ENCODE assay signal across 37 cellular contexts in the genomic region with DNA sequence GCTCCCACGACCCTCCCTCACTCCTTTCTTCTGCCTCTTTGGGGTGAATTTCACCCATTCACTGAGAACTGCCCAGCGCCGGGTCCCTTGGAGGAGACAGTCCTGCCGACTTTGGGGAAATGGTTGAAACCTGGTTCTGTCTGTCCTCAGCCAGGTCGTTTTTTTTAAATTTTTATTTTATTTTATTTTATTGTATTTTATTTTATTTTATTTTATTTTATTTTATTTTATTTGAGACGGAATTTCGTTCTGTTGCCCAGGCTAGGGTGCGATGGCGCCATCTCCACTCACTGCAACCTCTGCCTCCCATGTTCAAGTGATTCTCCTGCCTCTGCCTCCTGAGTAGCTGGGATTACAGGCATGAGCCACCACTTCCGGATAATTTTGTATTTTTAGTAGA.
"Had no signal": no experiment of that assay in that cellular context is flagged by ENCODE, and none has a peak within 500 bp of the region (broad histone marks: within the 10 kb centered on the region; RNA-seq: fewer than 3 reads in every experiment).

No MANE protein-coding gene starts in this region.

- H3K27ac Mint-ChIP-seq: activated naive CD4-positive, alpha-beta T cell treated with anti-CD3 and anti-CD28 coated beads for 36 hours; activated naive CD4-positive, alpha-beta T cell treated with anti-CD3 and anti-CD28 coated beads, Interleukin-2, amount 10 ng/mL, durations not matched to agents 7 days and 5 days; activated naive CD4-positive, alpha-beta T cell treated with anti-CD3 and anti-CD28 coated beads, Interleukin-2, amount 50 U/mL, for 24 hours; activated naive CD4-positive, alpha-beta T cell treated with anti-CD3 and anti-CD28 coated beads, Interleukin-2, amount 50 U/mL, for 72 hours; activated naive CD8-positive, alpha-beta T cell; activated naive CD8-positive, alpha-beta T cell treated with anti-CD3 and anti-CD28 coated beads for 36 hours; activated naive CD8-positive, alpha-beta T cell treated with anti-CD3 and anti-CD28 coated beads, Interleukin-2, amount 10 ng/mL, durations not matched to agents 7 days and 5 days; activated naive CD8-positive, alpha-beta T cell treated with anti-CD3 and anti-CD28 coated beads, Interleukin-2, amount 50 U/mL, for 24 hours; activated T-cell treated with anti-CD3 and anti-CD28 coated beads, Interleukin-2, amount 50 U/mL, for 24 hours; activated T-cell treated with anti-CD3 and anti-CD28 coated beads, Interleukin-2, amount 50 U/mL, for 72 hours; activated T-helper 1 cell treated with anti-CD3 and anti-CD28 coated beads, Interleukin-12 subunit alpha, Interleukin-12 subunit beta, Interleukin-2, Interleukin-4 antibody, amounts not matched to agents 30 ng/mL and 10 ng/mL and 1 ng/mL, durations not matched to agents 14 hours and 24 hours and 36 hours; activated T-helper 17 cell treated with anti-CD3 and anti-CD28 coated beads, Interleukin-2, amount 50 U/mL, for 72 hours; activated T-helper 2 cell treated with anti-CD3 and anti-CD28 coated beads, Interferon-gamma antibody, Interleukin-2, Interleukin-4, amounts not matched to agents 10 μg/mL and 5 μg/mL and 100 μg/mL, durations not matched to agents 14 hours and 24 hours and 36 hours had no signal

- H3K36me3 Mint-ChIP-seq: activated naive CD4-positive, alpha-beta T cell treated with anti-CD3 and anti-CD28 coated beads, Interleukin-2, amount 50 U/mL, for 72 hours; activated naive CD8-positive, alpha-beta T cell treated with anti-CD3 and anti-CD28 coated beads, Interleukin-2, amount 10 ng/mL, durations not matched to agents 7 days and 5 days had no signal

- H3K4me3 Mint-ChIP-seq: activated naive CD4-positive, alpha-beta T cell treated with anti-CD3 and anti-CD28 coated beads for 36 hours; activated naive CD4-positive, alpha-beta T cell treated with anti-CD3 and anti-CD28 coated beads, Interleukin-2, amount 10 ng/mL, durations not matched to agents 7 days and 5 days; activated naive CD4-positive, alpha-beta T cell treated with anti-CD3 and anti-CD28 coated beads, Interleukin-2, amount 50 U/mL, for 24 hours; activated naive CD8-positive, alpha-beta T cell; activated naive CD8-positive, alpha-beta T cell treated with anti-CD3 and anti-CD28 coated beads for 36 hours; activated naive CD8-positive, alpha-beta T cell treated with anti-CD3 and anti-CD28 coated beads, Interleukin-2, amount 10 ng/mL, durations not matched to agents 7 days and 5 days; activated naive CD8-positive, alpha-beta T cell treated with anti-CD3 and anti-CD28 coated beads, Interleukin-2, amount 50 U/mL, for 24 hours; activated T-cell treated with anti-CD3 and anti-CD28 coated beads, Interleukin-2, amount 50 U/mL, for 24 hours; activated T-cell treated with anti-CD3 and anti-CD28 coated beads, Interleukin-2, amount 50 U/mL, for 4 hours; activated T-cell treated with anti-CD3 and anti-CD28 coated beads, Interleukin-2, amount 50 U/mL, for 72 hours; activated T-helper 1 cell treated with anti-CD3 and anti-CD28 coated beads, Interleukin-12 subunit alpha, Interleukin-12 subunit beta, Interleukin-2, Interleukin-4 antibody, amounts not matched to agents 30 ng/mL and 10 ng/mL and 1 ng/mL, durations not matched to agents 14 hours and 24 hours and 36 hours; activated T-helper 17 cell treated with anti-CD3 and anti-CD28 coated beads, Interleukin-2, amount 50 U/mL, for 72 hours; brain; central memory CD8-positive, alpha-beta T cell had no signal

- H3K4me1 Mint-ChIP-seq: activated naive CD4-positive, alpha-beta T cell treated with anti-CD3 and anti-CD28 coated beads, Interleukin-2, amount 10 ng/mL, durations not matched to agents 7 days and 5 days; activated naive CD4-positive, alpha-beta T cell treated with anti-CD3 and anti-CD28 coated beads, Interleukin-2, amount 50 U/mL, for 24 hours; activated naive CD8-positive, alpha-beta T cell treated with anti-CD3 and anti-CD28 coated beads for 36 hours; activated naive CD8-positive, alpha-beta T cell treated with anti-CD3 and anti-CD28 coated beads, Interleukin-2, amount 10 ng/mL, durations not matched to agents 7 days and 5 days; activated naive CD8-positive, alpha-beta T cell treated with anti-CD3 and anti-CD28 coated beads, Interleukin-2, amount 50 U/mL, for 24 hours; activated T-helper 17 cell treated with anti-CD3 and anti-CD28 coated beads, Interleukin-2, amount 50 U/mL, for 72 hours; central memory CD8-positive, alpha-beta T cell had no signal

- DNase-seq: activated effector memory CD4-positive, alpha-beta T cell treated with anti-CD3 and anti-CD28 coated beads, Interleukin-2, amount 50 U/mL, for 16 hours; activated effector memory CD4-positive, alpha-beta T cell treated with Interleukin-2 at 50 U/mL for 16 hours; activated gamma-delta T cell; activated gamma-delta T cell treated with Interleukin-2 at 50 U/mL for 16 hours; activated naive CD4-positive, alpha-beta T cell; activated naive CD4-positive, alpha-beta T cell treated with anti-CD3 and anti-CD28 coated beads for 36 hours; activated naive CD4-positive, alpha-beta T cell treated with anti-CD3 and anti-CD28 coated beads, Interleukin-2, amount 10 ng/mL, durations not matched to agents 7 days and 5 days; activated naive CD4-positive, alpha-beta T cell treated with anti-CD3 and anti-CD28 coated beads, Interleukin-2, amount 50 U/mL, for 16 hours; activated naive CD4-positive, alpha-beta T cell treated with Interleukin-2 at 50 U/mL for 16 hours; activated naive CD8-positive, alpha-beta T cell treated with anti-CD3 and anti-CD28 coated beads for 36 hours; activated naive CD8-positive, alpha-beta T cell treated with anti-CD3 and anti-CD28 coated beads, Interleukin-2, amount 10 ng/mL, durations not matched to agents 7 days and 5 days; activated naive CD8-positive, alpha-beta T cell treated with anti-CD3 and anti-CD28 coated beads, Interleukin-2, amount 50 U/mL, for 24 hours; activated T-cell treated with anti-CD3 and anti-CD28 coated beads, Interleukin-2, amount 50 U/mL, for 1 hour; activated T-cell treated with anti-CD3 and anti-CD28 coated beads, Interleukin-2, amount 50 U/mL, for 24 hours; activated T-cell treated with anti-CD3 and anti-CD28 coated beads, Interleukin-2, amount 50 U/mL, for 4 hours; activated T-cell treated with anti-CD3 and anti-CD28 coated beads, Interleukin-2, amount 50 U/mL, for 48 hours; activated T-cell treated with anti-CD3 and anti-CD28 coated beads, Interleukin-2, amount 50 U/mL, for 72 hours; adrenal gland; amniotic stem cell; amygdala; anterior cingulate cortex; aorta; body of pancreas; brain microvascular endothelial cell; caudate nucleus; central memory CD4-positive, alpha-beta T cell; cerebellar nuclear complex had no signal

- H3K27me3 Mint-ChIP-seq: activated naive CD4-positive, alpha-beta T cell treated with anti-CD3 and anti-CD28 coated beads, Interleukin-2, amount 10 ng/mL, durations not matched to agents 7 days and 5 days; activated naive CD4-positive, alpha-beta T cell treated with anti-CD3 and anti-CD28 coated beads, Interleukin-2, amount 50 U/mL, for 24 hours; activated naive CD8-positive, alpha-beta T cell; activated naive CD8-positive, alpha-beta T cell treated with anti-CD3 and anti-CD28 coated beads for 36 hours; activated naive CD8-positive, alpha-beta T cell treated with anti-CD3 and anti-CD28 coated beads, Interleukin-2, amount 10 ng/mL, durations not matched to agents 7 days and 5 days; activated naive CD8-positive, alpha-beta T cell treated with anti-CD3 and anti-CD28 coated beads, Interleukin-2, amount 50 U/mL, for 24 hours; activated T-cell treated with anti-CD3 and anti-CD28 coated beads, Interleukin-2, amount 50 U/mL, for 24 hours; activated T-helper 17 cell treated with anti-CD3 and anti-CD28 coated beads, Interleukin-2, amount 50 U/mL, for 72 hours; brain; central memory CD8-positive, alpha-beta T cell had no signal

- ATAC-seq: activated naive CD4-positive, alpha-beta T cell treated with anti-CD3 and anti-CD28 coated beads, Interleukin-2, amount 50 U/mL, for 72 hours; activated naive CD8-positive, alpha-beta T cell treated with anti-CD3 and anti-CD28 coated beads, Interleukin-2, amount 50 U/mL, for 24 hours; activated T-cell treated with anti-CD3 and anti-CD28 coated beads, Interleukin-2, amount 50 U/mL, for 4 hours; activated T-cell treated with anti-CD3 and anti-CD28 coated beads, Interleukin-2, amount 50 U/mL, for 72 hours; activated T-helper 17 cell treated with anti-CD3 and anti-CD28 coated beads, Interleukin-2, amount 50 U/mL, for 72 hours; body of pancreas had no signal

- H3K9me3 Mint-ChIP-seq: activated naive CD4-positive, alpha-beta T cell treated with anti-CD3 and anti-CD28 coated beads for 36 hours; activated naive CD4-positive, alpha-beta T cell treated with anti-CD3 and anti-CD28 coated beads, Interleukin-2, amount 10 ng/mL, durations not matched to agents 7 days and 5 days; activated naive CD4-positive, alpha-beta T cell treated with anti-CD3 and anti-CD28 coated beads, Interleukin-2, amount 50 U/mL, for 24 hours; activated naive CD4-positive, alpha-beta T cell treated with anti-CD3 and anti-CD28 coated beads, Interleukin-2, amount 50 U/mL, for 72 hours; activated naive CD8-positive, alpha-beta T cell treated with anti-CD3 and anti-CD28 coated beads for 36 hours; activated naive CD8-positive, alpha-beta T cell treated with anti-CD3 and anti-CD28 coated beads, Interleukin-2, amount 10 ng/mL, durations not matched to agents 7 days and 5 days; activated naive CD8-positive, alpha-beta T cell treated with anti-CD3 and anti-CD28 coated beads, Interleukin-2, amount 50 U/mL, for 24 hours; activated T-cell treated with anti-CD3 and anti-CD28 coated beads, Interleukin-2, amount 50 U/mL, for 24 hours; activated T-cell treated with anti-CD3 and anti-CD28 coated beads, Interleukin-2, amount 50 U/mL, for 4 hours; activated T-cell treated with anti-CD3 and anti-CD28 coated beads, Interleukin-2, amount 50 U/mL, for 72 hours; activated T-helper 1 cell treated with anti-CD3 and anti-CD28 coated beads, Interleukin-12 subunit alpha, Interleukin-12 subunit beta, Interleukin-2, Interleukin-4 antibody, amounts not matched to agents 30 ng/mL and 10 ng/mL and 1 ng/mL, durations not matched to agents 14 hours and 24 hours and 36 hours; activated T-helper 17 cell treated with anti-CD3 and anti-CD28 coated beads, Interleukin-2, amount 50 U/mL, for 72 hours; activated T-helper 2 cell treated with anti-CD3 and anti-CD28 coated beads, Interferon-gamma antibody, Interleukin-2, Interleukin-4, amounts not matched to agents 10 μg/mL and 5 μg/mL and 100 μg/mL, durations not matched to agents 14 hours and 24 hours and 36 hours; central memory CD8-positive, alpha-beta T cell had no signal

- H3K9me3 ChIP-seq: adrenal gland, ascending aorta, body of pancreas, breast epithelium had no signal
